ENCODE assay signal across 17 cellular contexts in the genomic region with DNA sequence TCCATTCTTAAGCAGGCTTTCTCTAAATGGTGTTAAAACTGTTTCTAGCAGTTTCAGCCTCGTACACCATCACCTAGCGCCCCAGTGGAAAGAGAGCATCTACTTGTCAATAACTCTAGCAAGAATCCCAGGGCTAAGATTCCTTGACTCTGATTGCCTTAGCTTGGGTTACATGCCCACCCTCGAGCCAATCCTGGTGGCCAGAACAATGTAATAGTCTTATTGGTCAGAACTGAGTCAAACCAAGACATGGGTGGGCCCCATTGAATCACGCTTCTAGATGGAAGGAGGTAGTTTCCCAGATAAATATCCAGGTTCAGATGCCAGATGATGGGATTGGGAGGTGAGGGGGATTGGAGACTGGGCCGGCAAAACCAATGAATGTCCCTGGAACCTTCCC.
"Had no signal": no experiment of that assay in that cellular context is flagged by ENCODE, and none has a peak within 500 bp of the region (broad histone marks: within the 10 kb centered on the region; RNA-seq: fewer than 3 reads in every experiment).

No MANE protein-coding gene starts in this region.

- H3K9me3 ChIP-seq: tibial nerve had no signal

- H3K4me3 Mint-ChIP-seq: activated CD4-positive, alpha-beta T cell treated with anti-CD3 and anti-CD28 coated beads, Interleukin-2, amount 10 ng/mL, durations not matched to agents 24 days and 14 days; activated CD8-positive, alpha-beta T cell treated with anti-CD3 and anti-CD28 coated beads, Interleukin-2, amount 10 ng/mL, durations not matched to agents 7 days and 5 days; effector memory CD8-positive, alpha-beta T cell; naive thymus-derived CD4-positive, alpha-beta T cell had no signal

- H3K36me3 ChIP-seq: tibial nerve had no signal

- DNase-seq: activated CD4-positive, alpha-beta T cell treated with anti-CD3 and anti-CD28 coated beads, Interleukin-2, amount 10 ng/mL, durations not matched to agents 24 days and 14 days; activated CD8-positive, alpha-beta memory T cell treated with anti-CD3 and anti-CD28 coated beads, Interleukin-2, amount 50 U/mL, for 4 hours; activated CD8-positive, alpha-beta T cell treated with anti-CD3 and anti-CD28 coated beads, Interleukin-2, amount 10 ng/mL, durations not matched to agents 7 days and 5 days; activated effector memory CD4-positive, alpha-beta T cell treated with anti-CD3 and anti-CD28 coated beads, Interleukin-2, amount 50 U/mL, for 16 hours; activated T-cell treated with anti-CD3 and anti-CD28 coated beads, Interleukin-2, amount 50 U/mL, for 48 hours; effector memory CD8-positive, alpha-beta T cell; naive thymus-derived CD4-positive, alpha-beta T cell; nucleus accumbens; retina; stimulated activated CD4-positive, alpha-beta T cell treated with anti-CD3 and anti-CD28 coated beads, Interleukin-4, amount 100 ng/mL, for 1 hour; stimulated activated naive CD4-positive, alpha-beta T cell treated with Interleukin-2 at 50 U/mL for 16 hours; substantia nigra; T-helper 2 cell had no signal

- H3K4me1 Mint-ChIP-seq: activated CD4-positive, alpha-beta T cell treated with anti-CD3 and anti-CD28 coated beads, Interleukin-2, amount 10 ng/mL, durations not matched to agents 24 days and 14 days had no signal

- H3K27me3 Mint-ChIP-seq: activated CD4-positive, alpha-beta T cell treated with anti-CD3 and anti-CD28 coated beads, Interleukin-2, amount 10 ng/mL, durations not matched to agents 24 days and 14 days had no signal

- H3K27ac Mint-ChIP-seq: activated CD4-positive, alpha-beta T cell treated with anti-CD3 and anti-CD28 coated beads, Interleukin-2, amount 10 ng/mL, durations not matched to agents 24 days and 14 days; activated CD8-positive, alpha-beta T cell treated with anti-CD3 and anti-CD28 coated beads, Interleukin-2, amount 10 ng/mL, durations not matched to agents 7 days and 5 days; activated naive CD4-positive, alpha-beta T cell treated with anti-CD3 and anti-CD28 coated beads, Interleukin-2, amount 50 U/mL, for 72 hours; effector memory CD8-positive, alpha-beta T cell; naive thymus-derived CD4-positive, alpha-beta T cell had no signal

- H3K27me3 ChIP-seq: tibial nerve had no signal

- H3K27ac ChIP-seq: epithelial cell of prostate, tibial nerve had no signal

- ATAC-seq: activated CD8-positive, alpha-beta T cell treated with anti-CD3 and anti-CD28 coated beads, Interleukin-2, amount 10 ng/mL, durations not matched to agents 7 days and 5 days; activated naive CD4-positive, alpha-beta T cell treated with anti-CD3 and anti-CD28 coated beads, Interleukin-2, amount 50 U/mL, for 72 hours; effector memory CD8-positive, alpha-beta T cell; naive thymus-derived CD4-positive, alpha-beta T cell had no signal

- H3K36me3 Mint-ChIP-seq: activated naive CD4-positive, alpha-beta T cell treated with anti-CD3 and anti-CD28 coated beads, Interleukin-2, amount 50 U/mL, for 72 hours had no signal

- H3K9me3 Mint-ChIP-seq: activated CD4-positive, alpha-beta T cell treated with anti-CD3 and anti-CD28 coated beads, Interleukin-2, amount 10 ng/mL, durations not matched to agents 24 days and 14 days; activated naive CD4-positive, alpha-beta T cell treated with anti-CD3 and anti-CD28 coated beads, Interleukin-2, amount 50 U/mL, for 72 hours; effector memory CD8-positive, alpha-beta T cell had no signal

- H3K4me3 ChIP-seq: lung, tibial nerve had no signal
